ENCODE assay signal across 1 cellular context in the genomic region with DNA sequence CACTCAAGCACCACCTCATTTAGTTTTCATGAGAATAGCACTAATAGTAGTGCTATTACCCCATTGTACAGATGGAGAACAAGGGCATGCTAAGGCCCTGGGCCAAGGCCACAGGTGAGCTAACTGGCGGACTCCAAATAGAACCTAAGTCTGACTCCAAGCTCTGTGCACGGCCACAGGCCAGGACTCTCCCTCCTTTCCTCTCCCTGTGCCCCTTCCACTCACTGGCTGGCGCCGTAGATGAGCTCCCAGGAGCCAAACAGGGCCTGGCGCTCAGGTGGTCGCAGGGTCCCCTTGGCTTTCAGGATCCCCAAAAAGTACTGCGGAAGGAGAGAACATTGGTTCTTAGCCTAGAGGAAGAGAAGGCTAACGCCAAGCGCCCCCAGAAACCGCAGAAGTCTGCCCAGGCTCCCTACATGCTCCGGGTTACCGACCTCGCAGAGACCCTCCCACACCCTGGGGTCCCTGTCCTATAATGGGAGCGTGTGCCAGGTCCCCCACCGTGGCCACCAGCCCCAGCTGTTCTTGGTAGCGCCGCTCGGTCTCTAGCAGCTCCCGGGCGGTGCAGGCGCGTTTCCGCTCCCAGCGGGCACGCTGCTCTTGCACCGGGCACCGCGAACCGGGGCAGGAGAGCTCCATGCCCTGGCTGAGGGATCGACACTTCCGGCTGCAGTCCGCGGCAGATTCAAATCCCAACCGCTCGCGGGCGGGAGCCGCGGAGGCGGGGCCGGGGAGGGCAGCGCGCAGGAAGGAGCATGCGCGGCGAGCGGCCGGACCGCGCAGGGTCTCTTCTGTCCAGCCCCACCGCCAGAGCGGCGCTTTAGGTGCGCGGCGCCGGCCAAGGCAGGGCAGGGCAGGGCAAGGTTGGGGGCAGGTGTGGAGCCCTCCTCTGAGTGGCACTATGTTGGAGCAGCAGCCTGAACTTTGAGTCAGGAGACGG.
TF ChIP-seq lines count a peak whose summit lies in the region.

A gene with protein sequence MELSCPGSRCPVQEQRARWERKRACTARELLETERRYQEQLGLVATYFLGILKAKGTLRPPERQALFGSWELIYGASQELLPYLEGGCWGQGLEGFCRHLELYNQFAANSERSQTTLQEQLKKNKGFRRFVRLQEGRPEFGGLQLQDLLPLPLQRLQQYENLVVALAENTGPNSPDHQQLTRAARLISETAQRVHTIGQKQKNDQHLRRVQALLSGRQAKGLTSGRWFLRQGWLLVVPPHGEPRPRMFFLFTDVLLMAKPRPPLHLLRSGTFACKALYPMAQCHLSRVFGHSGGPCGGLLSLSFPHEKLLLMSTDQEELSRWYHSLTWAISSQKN (minus strand): TSS at position 665 of the 940 bp plus-strand sequence. CDS start 26 bp downstream, at position 639.

TF ChIP-seq in HepG2, 621 proteins besides CTCF, POLR2A, EP300 and RAD21 (continued from another document and continues in another):
- TF ChIP-seq, protein P1, sequence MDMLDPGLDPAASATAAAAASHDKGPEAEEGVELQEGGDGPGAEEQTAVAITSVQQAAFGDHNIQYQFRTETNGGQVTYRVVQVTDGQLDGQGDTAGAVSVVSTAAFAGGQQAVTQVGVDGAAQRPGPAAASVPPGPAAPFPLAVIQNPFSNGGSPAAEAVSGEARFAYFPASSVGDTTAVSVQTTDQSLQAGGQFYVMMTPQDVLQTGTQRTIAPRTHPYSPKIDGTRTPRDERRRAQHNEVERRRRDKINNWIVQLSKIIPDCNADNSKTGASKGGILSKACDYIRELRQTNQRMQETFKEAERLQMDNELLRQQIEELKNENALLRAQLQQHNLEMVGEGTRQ (IDR thresholded peaks at IDR 0.05; ENCODE audit: low read depth, low read length), result no peak
- TF ChIP-seq, protein P1 (CRISPR knock-in tag; IDR thresholded peaks at IDR 0.05; ENCODE audit: borderline replicate concordance), result no peak; the same call in 1 of the 2 replicates
- TF ChIP-seq, protein P2, sequence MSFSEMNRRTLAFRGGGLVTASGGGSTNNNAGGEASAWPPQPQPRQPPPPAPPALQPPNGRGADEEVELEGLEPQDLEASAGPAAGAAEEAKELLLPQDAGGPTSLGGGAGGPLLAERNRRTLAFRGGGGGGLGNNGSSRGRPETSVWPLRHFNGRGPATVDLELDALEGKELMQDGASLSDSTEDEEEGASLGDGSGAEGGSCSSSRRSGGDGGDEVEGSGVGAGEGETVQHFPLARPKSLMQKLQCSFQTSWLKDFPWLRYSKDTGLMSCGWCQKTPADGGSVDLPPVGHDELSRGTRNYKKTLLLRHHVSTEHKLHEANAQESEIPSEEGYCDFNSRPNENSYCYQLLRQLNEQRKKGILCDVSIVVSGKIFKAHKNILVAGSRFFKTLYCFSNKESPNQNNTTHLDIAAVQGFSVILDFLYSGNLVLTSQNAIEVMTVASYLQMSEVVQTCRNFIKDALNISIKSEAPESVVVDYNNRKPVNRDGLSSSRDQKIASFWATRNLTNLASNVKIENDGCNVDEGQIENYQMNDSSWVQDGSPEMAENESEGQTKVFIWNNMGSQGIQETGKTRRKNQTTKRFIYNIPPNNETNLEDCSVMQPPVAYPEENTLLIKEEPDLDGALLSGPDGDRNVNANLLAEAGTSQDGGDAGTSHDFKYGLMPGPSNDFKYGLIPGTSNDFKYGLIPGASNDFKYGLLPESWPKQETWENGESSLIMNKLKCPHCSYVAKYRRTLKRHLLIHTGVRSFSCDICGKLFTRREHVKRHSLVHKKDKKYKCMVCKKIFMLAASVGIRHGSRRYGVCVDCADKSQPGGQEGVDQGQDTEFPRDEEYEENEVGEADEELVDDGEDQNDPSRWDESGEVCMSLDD (CRISPR knock-in tag; IDR thresholded peaks at IDR 0.05; ENCODE audit: borderline replicate concordance), result no peak
- TF ChIP-seq ZNF562 (CRISPR knock-in tag; IDR thresholded peaks at IDR 0.05; ENCODE audit: borderline replicate concordance) (peak; percentile 90), ELF1 (CRISPR knock-in tag; IDR thresholded peaks at IDR 0.05) (peak; percentile 90), ZNF883 (CRISPR knock-in tag; IDR thresholded peaks at IDR 0.05; ENCODE audit: not compliant biosample characterization) (peak; percentile 94), ZNF720 (CRISPR knock-in tag; IDR thresholded peaks at IDR 0.05) (no peak), CREM (IDR thresholded peaks at IDR 0.05) (no peak), CREM (CRISPR knock-in tag; IDR thresholded peaks at IDR 0.05) (no peak), MIER3 (CRISPR knock-in tag; IDR thresholded peaks at IDR 0.05; ENCODE audit: borderline replicate concordance) (peak; percentile 40; the same call in 1 of the 2 replicates), MAFG (CRISPR knock-in tag; IDR thresholded peaks at IDR 0.05) (no peak), HNRNPLL (IDR thresholded peaks at IDR 0.05; ENCODE audit: low read depth, low read length, poor library complexity, severe bottlenecking) (peak; percentile 51), ATM (IDR thresholded peaks at IDR 0.05; ENCODE audit: borderline replicate concordance) (no peak), SAFB2 (CRISPR knock-in tag; IDR thresholded peaks at IDR 0.05; ENCODE audit: borderline replicate concordance, low read depth) (peak; percentile 59; the same call in 1 of the 2 replicates), RELA (CRISPR knock-in tag; IDR thresholded peaks at IDR 0.05) (0 out of 2 replicates have a peak, but pooled peaks have one; percentile 42), PHF21A (CRISPR knock-in tag; IDR thresholded peaks at IDR 0.05) (peak; percentile 76), MIER2 (CRISPR knock-in tag; IDR thresholded peaks at IDR 0.05) (peak; percentile 67; the same call in 1 of the 2 replicates)
- TF ChIP-seq, protein P3, sequence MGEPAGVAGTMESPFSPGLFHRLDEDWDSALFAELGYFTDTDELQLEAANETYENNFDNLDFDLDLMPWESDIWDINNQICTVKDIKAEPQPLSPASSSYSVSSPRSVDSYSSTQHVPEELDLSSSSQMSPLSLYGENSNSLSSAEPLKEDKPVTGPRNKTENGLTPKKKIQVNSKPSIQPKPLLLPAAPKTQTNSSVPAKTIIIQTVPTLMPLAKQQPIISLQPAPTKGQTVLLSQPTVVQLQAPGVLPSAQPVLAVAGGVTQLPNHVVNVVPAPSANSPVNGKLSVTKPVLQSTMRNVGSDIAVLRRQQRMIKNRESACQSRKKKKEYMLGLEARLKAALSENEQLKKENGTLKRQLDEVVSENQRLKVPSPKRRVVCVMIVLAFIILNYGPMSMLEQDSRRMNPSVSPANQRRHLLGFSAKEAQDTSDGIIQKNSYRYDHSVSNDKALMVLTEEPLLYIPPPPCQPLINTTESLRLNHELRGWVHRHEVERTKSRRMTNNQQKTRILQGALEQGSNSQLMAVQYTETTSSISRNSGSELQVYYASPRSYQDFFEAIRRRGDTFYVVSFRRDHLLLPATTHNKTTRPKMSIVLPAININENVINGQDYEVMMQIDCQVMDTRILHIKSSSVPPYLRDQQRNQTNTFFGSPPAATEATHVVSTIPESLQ (CRISPR knock-in tag; conservative IDR thresholded peaks at IDR 0.05), result no peak
- TF ChIP-seq, protein P4, sequence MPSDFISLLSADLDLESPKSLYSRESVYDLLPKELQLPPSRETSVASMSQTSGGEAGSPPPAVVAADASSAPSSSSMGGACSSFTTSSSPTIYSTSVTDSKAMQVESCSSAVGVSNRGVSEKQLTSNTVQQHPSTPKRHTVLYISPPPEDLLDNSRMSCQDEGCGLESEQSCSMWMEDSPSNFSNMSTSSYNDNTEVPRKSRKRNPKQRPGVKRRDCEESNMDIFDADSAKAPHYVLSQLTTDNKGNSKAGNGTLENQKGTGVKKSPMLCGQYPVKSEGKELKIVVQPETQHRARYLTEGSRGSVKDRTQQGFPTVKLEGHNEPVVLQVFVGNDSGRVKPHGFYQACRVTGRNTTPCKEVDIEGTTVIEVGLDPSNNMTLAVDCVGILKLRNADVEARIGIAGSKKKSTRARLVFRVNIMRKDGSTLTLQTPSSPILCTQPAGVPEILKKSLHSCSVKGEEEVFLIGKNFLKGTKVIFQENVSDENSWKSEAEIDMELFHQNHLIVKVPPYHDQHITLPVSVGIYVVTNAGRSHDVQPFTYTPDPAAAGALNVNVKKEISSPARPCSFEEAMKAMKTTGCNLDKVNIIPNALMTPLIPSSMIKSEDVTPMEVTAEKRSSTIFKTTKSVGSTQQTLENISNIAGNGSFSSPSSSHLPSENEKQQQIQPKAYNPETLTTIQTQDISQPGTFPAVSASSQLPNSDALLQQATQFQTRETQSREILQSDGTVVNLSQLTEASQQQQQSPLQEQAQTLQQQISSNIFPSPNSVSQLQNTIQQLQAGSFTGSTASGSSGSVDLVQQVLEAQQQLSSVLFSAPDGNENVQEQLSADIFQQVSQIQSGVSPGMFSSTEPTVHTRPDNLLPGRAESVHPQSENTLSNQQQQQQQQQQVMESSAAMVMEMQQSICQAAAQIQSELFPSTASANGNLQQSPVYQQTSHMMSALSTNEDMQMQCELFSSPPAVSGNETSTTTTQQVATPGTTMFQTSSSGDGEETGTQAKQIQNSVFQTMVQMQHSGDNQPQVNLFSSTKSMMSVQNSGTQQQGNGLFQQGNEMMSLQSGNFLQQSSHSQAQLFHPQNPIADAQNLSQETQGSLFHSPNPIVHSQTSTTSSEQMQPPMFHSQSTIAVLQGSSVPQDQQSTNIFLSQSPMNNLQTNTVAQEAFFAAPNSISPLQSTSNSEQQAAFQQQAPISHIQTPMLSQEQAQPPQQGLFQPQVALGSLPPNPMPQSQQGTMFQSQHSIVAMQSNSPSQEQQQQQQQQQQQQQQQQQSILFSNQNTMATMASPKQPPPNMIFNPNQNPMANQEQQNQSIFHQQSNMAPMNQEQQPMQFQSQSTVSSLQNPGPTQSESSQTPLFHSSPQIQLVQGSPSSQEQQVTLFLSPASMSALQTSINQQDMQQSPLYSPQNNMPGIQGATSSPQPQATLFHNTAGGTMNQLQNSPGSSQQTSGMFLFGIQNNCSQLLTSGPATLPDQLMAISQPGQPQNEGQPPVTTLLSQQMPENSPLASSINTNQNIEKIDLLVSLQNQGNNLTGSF (CRISPR knock-in tag; IDR thresholded peaks at IDR 0.05), result no peak
- TF ChIP-seq, protein P5, sequence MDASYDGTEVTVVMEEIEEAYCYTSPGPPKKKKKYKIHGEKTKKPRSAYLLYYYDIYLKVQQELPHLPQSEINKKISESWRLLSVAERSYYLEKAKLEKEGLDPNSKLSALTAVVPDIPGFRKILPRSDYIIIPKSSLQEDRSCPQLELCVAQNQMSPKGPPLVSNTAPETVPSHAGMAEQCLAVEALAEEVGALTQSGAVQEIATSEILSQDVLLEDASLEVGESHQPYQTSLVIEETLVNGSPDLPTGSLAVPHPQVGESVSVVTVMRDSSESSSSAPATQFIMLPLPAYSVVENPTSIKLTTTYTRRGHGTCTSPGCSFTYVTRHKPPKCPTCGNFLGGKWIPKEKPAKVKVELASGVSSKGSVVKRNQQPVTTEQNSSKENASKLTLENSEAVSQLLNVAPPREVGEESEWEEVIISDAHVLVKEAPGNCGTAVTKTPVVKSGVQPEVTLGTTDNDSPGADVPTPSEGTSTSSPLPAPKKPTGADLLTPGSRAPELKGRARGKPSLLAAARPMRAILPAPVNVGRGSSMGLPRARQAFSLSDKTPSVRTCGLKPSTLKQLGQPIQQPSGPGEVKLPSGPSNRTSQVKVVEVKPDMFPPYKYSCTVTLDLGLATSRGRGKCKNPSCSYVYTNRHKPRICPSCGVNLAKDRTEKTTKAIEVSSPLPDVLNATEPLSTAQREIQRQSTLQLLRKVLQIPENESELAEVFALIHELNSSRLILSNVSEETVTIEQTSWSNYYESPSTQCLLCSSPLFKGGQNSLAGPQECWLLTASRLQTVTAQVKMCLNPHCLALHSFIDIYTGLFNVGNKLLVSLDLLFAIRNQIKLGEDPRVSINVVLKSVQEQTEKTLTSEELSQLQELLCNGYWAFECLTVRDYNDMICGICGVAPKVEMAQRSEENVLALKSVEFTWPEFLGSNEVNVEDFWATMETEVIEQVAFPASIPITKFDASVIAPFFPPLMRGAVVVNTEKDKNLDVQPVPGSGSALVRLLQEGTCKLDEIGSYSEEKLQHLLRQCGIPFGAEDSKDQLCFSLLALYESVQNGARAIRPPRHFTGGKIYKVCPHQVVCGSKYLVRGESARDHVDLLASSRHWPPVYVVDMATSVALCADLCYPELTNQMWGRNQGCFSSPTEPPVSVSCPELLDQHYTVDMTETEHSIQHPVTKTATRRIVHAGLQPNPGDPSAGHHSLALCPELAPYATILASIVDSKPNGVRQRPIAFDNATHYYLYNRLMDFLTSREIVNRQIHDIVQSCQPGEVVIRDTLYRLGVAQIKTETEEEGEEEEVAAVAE (CRISPR knock-in tag; IDR thresholded peaks at IDR 0.05; ENCODE audit: borderline replicate concordance), result no peak
- TF ChIP-seq, protein P6, sequence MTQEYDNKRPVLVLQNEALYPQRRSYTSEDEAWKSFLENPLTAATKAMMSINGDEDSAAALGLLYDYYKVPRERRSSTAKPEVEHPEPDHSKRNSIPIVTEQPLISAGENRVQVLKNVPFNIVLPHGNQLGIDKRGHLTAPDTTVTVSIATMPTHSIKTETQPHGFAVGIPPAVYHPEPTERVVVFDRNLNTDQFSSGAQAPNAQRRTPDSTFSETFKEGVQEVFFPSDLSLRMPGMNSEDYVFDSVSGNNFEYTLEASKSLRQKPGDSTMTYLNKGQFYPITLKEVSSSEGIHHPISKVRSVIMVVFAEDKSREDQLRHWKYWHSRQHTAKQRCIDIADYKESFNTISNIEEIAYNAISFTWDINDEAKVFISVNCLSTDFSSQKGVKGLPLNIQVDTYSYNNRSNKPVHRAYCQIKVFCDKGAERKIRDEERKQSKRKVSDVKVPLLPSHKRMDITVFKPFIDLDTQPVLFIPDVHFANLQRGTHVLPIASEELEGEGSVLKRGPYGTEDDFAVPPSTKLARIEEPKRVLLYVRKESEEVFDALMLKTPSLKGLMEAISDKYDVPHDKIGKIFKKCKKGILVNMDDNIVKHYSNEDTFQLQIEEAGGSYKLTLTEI (CRISPR knock-in tag; conservative IDR thresholded peaks at IDR 0.05), result no peak
- TF ChIP-seq, protein P7, sequence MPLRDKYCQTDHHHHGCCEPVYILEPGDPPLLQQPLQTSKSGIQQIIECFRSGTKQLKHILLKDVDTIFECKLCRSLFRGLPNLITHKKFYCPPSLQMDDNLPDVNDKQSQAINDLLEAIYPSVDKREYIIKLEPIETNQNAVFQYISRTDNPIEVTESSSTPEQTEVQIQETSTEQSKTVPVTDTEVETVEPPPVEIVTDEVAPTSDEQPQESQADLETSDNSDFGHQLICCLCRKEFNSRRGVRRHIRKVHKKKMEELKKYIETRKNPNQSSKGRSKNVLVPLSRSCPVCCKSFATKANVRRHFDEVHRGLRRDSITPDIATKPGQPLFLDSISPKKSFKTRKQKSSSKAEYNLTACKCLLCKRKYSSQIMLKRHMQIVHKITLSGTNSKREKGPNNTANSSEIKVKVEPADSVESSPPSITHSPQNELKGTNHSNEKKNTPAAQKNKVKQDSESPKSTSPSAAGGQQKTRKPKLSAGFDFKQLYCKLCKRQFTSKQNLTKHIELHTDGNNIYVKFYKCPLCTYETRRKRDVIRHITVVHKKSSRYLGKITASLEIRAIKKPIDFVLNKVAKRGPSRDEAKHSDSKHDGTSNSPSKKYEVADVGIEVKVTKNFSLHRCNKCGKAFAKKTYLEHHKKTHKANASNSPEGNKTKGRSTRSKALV (CRISPR knock-in tag; IDR thresholded peaks at IDR 0.05), result peak; percentile 75
- TF ChIP-seq, protein P8, sequence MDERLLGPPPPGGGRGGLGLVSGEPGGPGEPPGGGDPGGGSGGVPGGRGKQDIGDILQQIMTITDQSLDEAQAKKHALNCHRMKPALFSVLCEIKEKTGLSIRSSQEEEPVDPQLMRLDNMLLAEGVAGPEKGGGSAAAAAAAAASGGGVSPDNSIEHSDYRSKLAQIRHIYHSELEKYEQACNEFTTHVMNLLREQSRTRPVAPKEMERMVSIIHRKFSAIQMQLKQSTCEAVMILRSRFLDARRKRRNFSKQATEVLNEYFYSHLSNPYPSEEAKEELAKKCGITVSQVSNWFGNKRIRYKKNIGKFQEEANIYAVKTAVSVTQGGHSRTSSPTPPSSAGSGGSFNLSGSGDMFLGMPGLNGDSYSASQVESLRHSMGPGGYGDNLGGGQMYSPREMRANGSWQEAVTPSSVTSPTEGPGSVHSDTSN (CRISPR knock-in tag; IDR thresholded peaks at IDR 0.05), result no peak
